9 cellular contexts compared by ENCODE assay signal in genomic region chr2:72917138-72917874, GRCh38. TPM values are rescaled to one million over a fixed set of nuclear protein-coding genes. Genes with fewer than 3 reads are reported as not detected.
DNase-seq lines count a peak whose midpoint lies in the region; ATAC-seq and TF ChIP-seq lines count a peak whose summit lies in the region.
"Had no signal": no experiment of that assay in that cellular context is flagged by ENCODE, and none has a peak within 500 bp of the region (broad histone marks: within the 10 kb centered on the region; RNA-seq: fewer than 3 reads in every experiment).

Gene EMX1 (plus strand): TSS chr2:72917519. CDS start chr2:72917853, 334 bp downstream.

- H3K4me1 ChIP-seq in MM.1S (ENCODE audit: low read length) (peaks cover 4% of the 10 kb centered on the region; the same call in 1 of the 2 replicates), thoracic aorta (ENCODE audit: control insufficient read depth in 1 of 2, low read depth in 2 of 2) (peaks cover 38 to 51% of the 10 kb centered on the region in 2 donors)

- no peaks in the 10 kb centered on the region for H3F3A ChIP-seq in MM.1S (ENCODE audit: insufficient read depth, low read length)

- no peaks in the 10 kb centered on the region for H3K9me3 ChIP-seq in MM.1S (replicated peaks; ENCODE audit: insufficient read depth, low read length)
- no peaks in the 10 kb centered on the region for H3K9me3 ChIP-seq in thoracic aorta

- H3K36me3 ChIP-seq in MM.1S (replicated peaks; ENCODE audit: insufficient read depth, low read length) (no peaks in the 10 kb centered on the region), thoracic aorta (no peaks in the 10 kb centered on the region)

- DNase-seq in DMS153 (lab: John Stamatoyannopoulos, UW), result peak; percentile 68
- peak; percentile 88 for DNase-seq in MM.1S
- peak in 3 of 5 experiments; percentile 28 to 48 (median 31) for DNase-seq in T-helper 2 cell
- peak; percentile 91 for DNase-seq in ecto neural progenitor cell (ENCODE audit: low spot score)
- peak; percentile 43 for DNase-seq in middle frontal gyrus (ENCODE audit: extremely low spot score, low spot score)
- no peak for DNase-seq in thoracic aorta (ENCODE audit: low spot score)

- peak within 1 kb of the TSS; percentile 65; the same call in 1 of the 2 replicates for H3K9ac ChIP-seq in MM.1S (ENCODE audit: low read length)

- H3K79me2 ChIP-seq in MM.1S (ENCODE audit: low read length), result no peaks in the 10 kb centered on the region

- H3K9me2 ChIP-seq in MM.1S (replicated peaks; ENCODE audit: insufficient read depth, low read length), result no peaks in the 10 kb centered on the region

- H2AFZ ChIP-seq in MM.1S (ENCODE audit: low read length), result peak within 1 kb of the TSS; percentile 93

- H3K27me3 ChIP-seq in MM.1S (replicated peaks; ENCODE audit: insufficient read depth, low read length) (peaks cover 80% of the 10 kb centered on the region), thoracic aorta (replicated peaks; ENCODE audit: insufficient read depth) (peaks cover 39% of the 10 kb centered on the region)

- H3K27ac ChIP-seq in MM.1S (ENCODE audit: low read length), result peak within 1 kb of the TSS; percentile 6; the same call in 1 of the 2 replicates
- H3K27ac ChIP-seq in thoracic aorta, result no peak within 1 kb of the TSS

- no peak for TF ChIP-seq CTCF in MM.1S (IDR thresholded peaks at IDR 0.05; ENCODE audit: low read length)
- no peak for TF ChIP-seq CTCF in thoracic aorta (IDR thresholded peaks at IDR 0.05)

- H3K4me3 ChIP-seq in MM.1S (ENCODE audit: low read length) (peak within 1 kb of the TSS; percentile 79), thoracic aorta (peak within 1 kb of the TSS; percentile 66)

- ATAC-seq in GM21447 (IDR thresholded peaks at IDR 0.05; ENCODE audit: unreplicated experiment) (peak; percentile 39), thoracic aorta (ENCODE audit: insufficient number of reproducible peaks, low FRiP score, low read depth) (no peak), GM21515 (IDR thresholded peaks at IDR 0.05; ENCODE audit: unreplicated experiment) (no peak)

- H3K4me2 ChIP-seq in MM.1S (ENCODE audit: low read depth, low read length), result peak within 1 kb of the TSS; percentile 100

- 0 out of 2 replicates have a peak, but pooled peaks cover 2% of the 10 kb centered on the region for H4K20me1 ChIP-seq in MM.1S (ENCODE audit: insufficient read depth, low read length)

RNA-seq across cellular contexts. Expression of gene EMX1, which starts in this region (rescaled TPM):
- total RNA-seq in thoracic aorta, result not detected
- total RNA-seq: lung microvascular endothelial cell had no signal
